ENCODE assay signal across 37 cellular contexts in the genomic region with DNA sequence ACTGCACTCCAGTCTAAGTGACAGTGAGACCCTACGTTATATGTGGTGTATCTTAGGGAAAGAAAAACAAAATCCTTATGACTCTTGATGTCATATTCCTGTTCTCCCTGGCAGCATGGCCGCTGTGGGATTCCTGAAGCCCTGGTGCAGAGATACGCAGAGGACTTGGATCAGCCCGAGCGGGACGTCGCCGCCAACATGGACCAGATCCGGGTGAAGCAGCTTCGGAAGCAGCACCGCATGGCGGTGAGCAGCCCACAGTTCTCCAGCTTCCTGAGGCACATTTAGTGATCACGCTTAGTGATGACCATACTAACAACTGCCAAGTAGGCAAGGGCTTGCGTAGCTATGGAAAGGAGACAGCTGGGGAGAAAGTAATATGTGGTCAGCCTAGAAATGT.
DNase-seq lines count a peak whose midpoint lies in the region; ATAC-seq, FAIRE-seq and TF ChIP-seq lines count a peak whose summit lies in the region.
"Had no signal": no experiment of that assay in that cellular context is flagged by ENCODE, and none has a peak within 500 bp of the region (broad histone marks: within the 10 kb centered on the region; RNA-seq: fewer than 3 reads in every experiment).

No MANE protein-coding gene starts in this region.

- CTCF ChIA-PET in K562 (lab: Yijun Ruan, JAX; ENCODE audit: low intra/inter-chr PET ratio), result interaction anchor here (0.6 kb wide), 1 partner anchor 14 kb away, joined by 3 read pairs; no protein-coding TSS in a partner anchor

- no peak for TF ChIP-seq POLR2A in K562 (conservative IDR thresholded peaks at IDR 0.05)
- no peak for TF ChIP-seq POLR2A in esophagus muscularis mucosa (IDR thresholded peaks at IDR 0.05; ENCODE audit: low read depth)

- no peaks in the 10 kb centered on the region for H3K79me2 ChIP-seq in K562 (ENCODE audit: control insufficient read depth, insufficient read depth, low read length)
- no peaks in the 10 kb centered on the region for H3K79me2 ChIP-seq in neural progenitor cell (ENCODE audit: low read depth)

- no peak for ATAC-seq in K562
- peak; percentile 19 for ATAC-seq in upper lobe of right lung
- ATAC-seq in SK-N-SH treated with all-trans-retinoic acid at 6 μM for 48 hours, result no peak
- ATAC-seq: A549; CD8-positive, alpha-beta T cell had no signal

- no TSS peak for BruUV-seq in K562 (replicated peaks; lab: Mats Ljungman, UMichigan)

- no peaks in the 10 kb centered on the region for H3K9me1 ChIP-seq in K562 (ENCODE audit: control insufficient read depth, insufficient read depth, low read length)

- WGBS in K562 (ENCODE audit: insufficient coverage, low coverage, missing lambda C conversion rate), result 20% methylated on average over 14 of the region's 14 CpGs
- WGBS in esophagus muscularis mucosa, result 96% methylated on average over 12 of the region's 14 CpGs

- H3K4me1 Mint-ChIP-seq in neural crest cell (peaks cover 16% of the 10 kb centered on the region), neural progenitor cell (no peaks in the 10 kb centered on the region)
- H3K4me1 Mint-ChIP-seq: B cell; CD4-positive, CD25-positive, alpha-beta regulatory T cell; CD8-positive, alpha-beta memory T cell had no signal

- no peak overlapping the region for H3K4me3 Mint-ChIP-seq in neural crest cell
- no peak overlapping the region for H3K4me3 Mint-ChIP-seq in neural progenitor cell
- H3K4me3 Mint-ChIP-seq: B cell; CD14-positive monocyte; CD4-positive, alpha-beta memory T cell; CD4-positive, alpha-beta T cell; CD4-positive, CD25-positive, alpha-beta regulatory T cell; CD8-positive, alpha-beta memory T cell; CD8-positive, alpha-beta T cell had no signal

- peak; percentile 29 for FAIRE-seq in K562 (lab: Jason Lieb, UNC)
- FAIRE-seq: A204.1, A549, D721Med had no signal

- H3K4me3 ChIP-seq in K562 (no peak overlapping the region), esophagus muscularis mucosa (no peak overlapping the region), upper lobe of right lung (no peak overlapping the region), neural progenitor cell (no peak overlapping the region)
- H3K4me3 ChIP-seq: A549; BLaER1; BLaER1 treated with 17β-estradiol and CSF1 and Interleukin-3, amounts not matched to agents 10 nM and 100 nM had no signal

- POLR2A ChIA-PET in K562 (lab: Yijun Ruan, JAX), result interaction anchor here (1.4 kb wide), 1 partner anchor 11 kb away, joined by 3 read pairs; no protein-coding TSS in a partner anchor

- intact Hi-C loops in K562 (cut with micrococcal nuclease) (no loop called here), esophagus muscularis mucosa (cut with DNase I) (no loop called here), upper lobe of right lung (cut with DNase I) (no loop called here)

- H3K4me1 ChIP-seq in K562 (replicated peaks in 1 of 2; ENCODE audit: control insufficient read depth in 2 of 2, insufficient read depth in 2 of 2, low read length in 2 of 2), result no peaks in the 10 kb centered on the region
- peaks cover 0 to 7% (median 5%) of the 10 kb centered on the region in 4 donors for H3K4me1 ChIP-seq in esophagus muscularis mucosa
- H3K4me1 ChIP-seq in upper lobe of right lung, result no peaks in the 10 kb centered on the region
- H3K4me1 ChIP-seq in neural progenitor cell, result no peaks in the 10 kb centered on the region
- H3K4me1 ChIP-seq: A549, Caco-2 had no signal

- in situ Hi-C loops in K562 (cut with MboI), result no loop called here

- TF ChIP-seq CTCF in K562 (IDR thresholded peaks at IDR 0.05 in 2 of 3, conservative IDR thresholded peaks at IDR 0.05 in 1 of 3; ENCODE audit: insufficient read depth in 2 of 3, low read depth in 1 of 3, low read length in 3 of 3) (no peak), esophagus muscularis mucosa (IDR thresholded peaks at IDR 0.05) (no peak), neural crest cell (conservative IDR thresholded peaks at IDR 0.05) (no peak), upper lobe of right lung (IDR thresholded peaks at IDR 0.05) (no peak), neural progenitor cell (IDR thresholded peaks at IDR 0.05) (no peak)

- H3K9me3 Mint-ChIP-seq in neural crest cell (no peaks in the 10 kb centered on the region), neural progenitor cell (no peaks in the 10 kb centered on the region)
- H3K9me3 Mint-ChIP-seq: CD4-positive, alpha-beta memory T cell; CD4-positive, alpha-beta T cell; CD4-positive, CD25-positive, alpha-beta regulatory T cell; CD8-positive, alpha-beta memory T cell; CD8-positive, alpha-beta T cell had no signal

- H3K9ac ChIP-seq in K562 (ENCODE audit: insufficient read depth in 1 of 2, low read depth in 2 of 2, low read length in 2 of 2) (no peak overlapping the region), neural progenitor cell (no peak overlapping the region)
- H3K9ac ChIP-seq: BLaER1; BLaER1 treated with 17β-estradiol and CSF1 and Interleukin-3, amounts not matched to agents 10 nM and 100 nM had no signal

- no peaks in the 10 kb centered on the region for H3K27me3 Mint-ChIP-seq in neural crest cell (ENCODE audit: low read depth)
- no peaks in the 10 kb centered on the region for H3K27me3 Mint-ChIP-seq in neural progenitor cell (ENCODE audit: insufficient read depth, low read depth)
- H3K27me3 Mint-ChIP-seq: B cell had no signal

- no peak for DNase-seq in K562 (ENCODE audit: extremely low read depth in 1 of 4, low spot score in 3 of 4)
- DNase-seq in esophagus muscularis mucosa (ENCODE audit: extremely low spot score), result peak; percentile 47
- no peak for DNase-seq in neural crest cell (ENCODE audit: low read depth, low spot score)
- DNase-seq in upper lobe of right lung, result no peak
- DNase-seq in neural progenitor cell (ENCODE audit: low spot score), result no peak
- no peak for DNase-seq in activated effector memory CD4-positive, alpha-beta T cell treated with anti-CD3 and anti-CD28 coated beads, Interleukin-2, amount 50 U/mL, for 16 hours
- DNase-seq in superior temporal gyrus (ENCODE audit: extremely low spot score), result no peak
- DNase-seq: 8988T; ACHN; AML-193; BE2C; C1 segment of cervical spinal cord; Caco-2; Calu3; CD4-positive, alpha-beta memory T cell; CD4-positive, alpha-beta T cell; CD4-positive, CD25-positive, alpha-beta regulatory T cell; CD8-positive, alpha-beta memory T cell; CD8-positive, alpha-beta T cell; COR-L47; DMS 273 treated with DMSO at 0.1 percent for 48 hours; DMS153; DMS53; DMS79; DMS79 treated with DMSO at 0.1 percent for 48 hours; DND-41; EL had no signal

- H4K20me1 ChIP-seq in K562 (replicated peaks; ENCODE audit: control insufficient read depth, insufficient read depth, low read length) (no peaks in the 10 kb centered on the region), neural progenitor cell (ENCODE audit: low read depth) (no peaks in the 10 kb centered on the region)
- H4K20me1 ChIP-seq: BLaER1; BLaER1 treated with 17β-estradiol and CSF1 and Interleukin-3, amounts not matched to agents 10 nM and 100 nM had no signal

- H3K27ac ChIP-seq in K562 (ENCODE audit: extremely low read depth, low read depth, low read length) (no peak overlapping the region), esophagus muscularis mucosa (replicated peaks in 1 of 4) (no peak overlapping the region), upper lobe of right lung (no peak overlapping the region), neural progenitor cell (no peak overlapping the region)
- H3K27ac ChIP-seq: 22Rv1; A549; BLaER1; BLaER1 treated with 17β-estradiol and CSF1 and Interleukin-3, amounts not matched to agents 10 nM and 100 nM; C4-2B had no signal

- H3K4me2 ChIP-seq in K562 (ENCODE audit: insufficient read depth, low read length) (no peak overlapping the region), neural progenitor cell (no peak overlapping the region)
- H3K4me2 ChIP-seq: A549; BLaER1; BLaER1 treated with 17β-estradiol and CSF1 and Interleukin-3, amounts not matched to agents 10 nM and 100 nM had no signal

- H2AFZ ChIP-seq in K562 (ENCODE audit: low read depth, low read length), result no peak overlapping the region
- H2AFZ ChIP-seq in neural progenitor cell (replicated peaks), result no peak overlapping the region

- H3K9me3 ChIP-seq in K562 (replicated peaks; ENCODE audit: control insufficient read depth, insufficient read depth, low read depth, low read length) (no peaks in the 10 kb centered on the region), esophagus muscularis mucosa (no peaks in the 10 kb centered on the region), upper lobe of right lung (no peaks in the 10 kb centered on the region), neural progenitor cell (ENCODE audit: low read depth) (no peaks in the 10 kb centered on the region)
- H3K9me3 ChIP-seq: A549, BE2C, BLaER1, Caco-2 had no signal

- TF ChIP-seq EP300 in K562 (IDR thresholded peaks at IDR 0.05; ENCODE audit: low read length), result no peak
- no peak for TF ChIP-seq EP300 in esophagus muscularis mucosa (IDR thresholded peaks at IDR 0.05)

- peaks cover 8 to 26% of the 10 kb centered on the region in 2 experiments for H3K27me3 ChIP-seq in K562 (ENCODE audit: control insufficient read depth in 2 of 2, insufficient read depth in 2 of 2, low read length in 2 of 2)
- H3K27me3 ChIP-seq in esophagus muscularis mucosa, result no peaks in the 10 kb centered on the region
- no peaks in the 10 kb centered on the region for H3K27me3 ChIP-seq in upper lobe of right lung
- H3K27me3 ChIP-seq in neural progenitor cell, result no peaks in the 10 kb centered on the region
- H3K27me3 ChIP-seq: BE2C; BLaER1; BLaER1 treated with 17β-estradiol and CSF1 and Interleukin-3, amounts not matched to agents 10 nM and 100 nM had no signal

- TF ChIP-seq RAD21 in K562 (CRISPR knock-in tag; conservative IDR thresholded peaks at IDR 0.05 in 1 of 2, IDR thresholded peaks at IDR 0.05 in 1 of 2), result no peak

- H3K36me3 Mint-ChIP-seq in neural crest cell (ENCODE audit: low read depth), result peaks cover 49% of the 10 kb centered on the region
- peaks cover 53% of the 10 kb centered on the region for H3K36me3 Mint-ChIP-seq in neural progenitor cell
- H3K36me3 Mint-ChIP-seq: CD4-positive, CD25-positive, alpha-beta regulatory T cell; CD8-positive, alpha-beta memory T cell; CD8-positive, alpha-beta T cell had no signal

- peak overlapping the region; percentile 57 for H3K27ac Mint-ChIP-seq in neural crest cell (ENCODE audit: unreplicated experiment)
- no peak overlapping the region for H3K27ac Mint-ChIP-seq in neural progenitor cell
- H3K27ac Mint-ChIP-seq: B cell; CD14-positive monocyte; CD4-positive, alpha-beta memory T cell; CD4-positive, alpha-beta T cell; CD4-positive, CD25-positive, alpha-beta regulatory T cell; CD8-positive, alpha-beta memory T cell; CD8-positive, alpha-beta T cell had no signal

- no peaks in the 10 kb centered on the region for H3K36me3 ChIP-seq in K562 (ENCODE audit: control insufficient read depth, insufficient read depth, low read length)
- peaks cover 47 to 98% (median 77%) of the 10 kb centered on the region in 4 donors for H3K36me3 ChIP-seq in esophagus muscularis mucosa
- peaks cover 90% of the 10 kb centered on the region for H3K36me3 ChIP-seq in upper lobe of right lung
- H3K36me3 ChIP-seq in neural progenitor cell, result no peaks in the 10 kb centered on the region
- H3K36me3 ChIP-seq: BE2C, BLaER1 had no signal

- no peaks in the 10 kb centered on the region for H3F3A ChIP-seq in neural progenitor cell (ENCODE audit: low read depth)

TF ChIP-seq in K562, 482 proteins besides CTCF, POLR2A, EP300 and RAD21 (continues in another document):
- no peak for TF ChIP-seq SMARCC2 (IDR thresholded peaks at IDR 0.05; ENCODE audit: low read depth)

TF ChIP-seq in SK-N-SH treated with all-trans-retinoic acid at 6 μM for 48 hours, 23 proteins besides CTCF, POLR2A, EP300 and RAD21 (continues in another document):
- TF ChIP-seq RARB (CRISPR knock-in tag; IDR thresholded peaks at IDR 0.05), result no peak
- no peak for TF ChIP-seq ZFP30 (CRISPR knock-in tag; IDR thresholded peaks at IDR 0.05)
